Comparison of ENCODE assay signal across 17 cellular contexts in the genomic region with DNA sequence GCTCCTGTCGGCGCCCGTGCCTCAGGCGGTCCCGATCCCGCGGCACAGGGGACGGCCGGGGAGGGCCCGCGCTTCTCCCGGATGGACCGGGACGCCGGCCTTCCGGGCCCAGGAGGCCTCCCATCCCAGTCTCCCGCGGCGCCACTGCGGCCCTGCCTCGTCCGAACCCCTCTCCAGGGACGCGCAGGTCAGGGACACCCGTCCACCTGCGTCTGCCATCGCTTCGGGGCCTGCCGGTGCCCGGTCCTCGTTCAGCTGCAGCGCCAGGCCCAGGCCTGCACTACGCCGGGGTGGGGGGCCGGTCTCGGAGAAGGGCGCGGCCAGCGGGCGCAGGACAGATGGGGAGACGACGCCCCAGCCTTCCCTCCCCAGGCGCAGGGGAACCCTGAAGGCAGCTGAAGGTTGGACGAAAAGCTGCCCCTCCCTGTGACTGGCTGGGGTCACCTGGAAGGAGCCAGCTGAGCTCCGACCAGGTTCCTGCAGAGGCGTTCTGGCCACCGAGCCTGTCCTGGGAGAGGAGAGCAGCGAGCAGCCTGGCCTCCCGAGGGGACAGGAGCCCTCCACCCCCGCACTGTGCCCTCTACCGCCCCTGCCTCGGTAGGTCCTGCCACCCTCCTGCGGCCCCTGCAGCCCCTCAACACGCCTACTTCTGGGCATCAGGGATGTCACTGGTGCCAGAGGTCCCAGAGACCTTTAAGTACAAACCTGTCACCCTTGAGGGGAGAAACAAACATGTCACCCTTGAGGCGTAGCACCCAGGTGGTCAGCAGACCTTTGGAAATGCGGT.
DNase-seq lines count a peak whose midpoint lies in the region; ATAC-seq and TF ChIP-seq lines count a peak whose summit lies in the region.
"Had no signal": no experiment of that assay in that cellular context is flagged by ENCODE, and none has a peak within 500 bp of the region (broad histone marks: within the 10 kb centered on the region; RNA-seq: fewer than 3 reads in every experiment).

No MANE protein-coding gene starts in this region.

- H3K27me3 ChIP-seq in fibroblast of lung (ENCODE audit: control insufficient read depth, insufficient read depth, low read length) (no peaks in the 10 kb centered on the region), Peyer's patch (no peaks in the 10 kb centered on the region)
- H3K27me3 ChIP-seq: BE2C had no signal

- H3K4me1 ChIP-seq in fibroblast of lung (ENCODE audit: control insufficient read depth, extremely low read depth, insufficient read depth, low read length): no peaks in the 10 kb centered on the region
- no peaks in the 10 kb centered on the region for H3K4me1 ChIP-seq in Peyer's patch
- H3K4me1 ChIP-seq: BE2C had no signal

- H3K9me3 ChIP-seq in fibroblast of lung (ENCODE audit: control insufficient read depth, insufficient read depth, low read depth, low read length) (no peaks in the 10 kb centered on the region), Peyer's patch (no peaks in the 10 kb centered on the region)
- H3K9me3 ChIP-seq: BE2C had no signal

- H2AFZ ChIP-seq in fibroblast of lung (ENCODE audit: low read length): no peak overlapping the region
- H2AFZ ChIP-seq: GM23248 had no signal

- H3K9me3 Mint-ChIP-seq in stimulated activated naive CD8-positive, alpha-beta T cell treated with anti-CD3 and anti-CD28 coated beads, Interleukin-15, amount 100 ng/mL, for 72 hours: no peaks in the 10 kb centered on the region
- H3K9me3 Mint-ChIP-seq in activated CD8-positive, alpha-beta memory T cell treated with anti-CD3 and anti-CD28 coated beads, Interleukin-2, amount 10 ng/mL, durations not matched to agents 7 days and 5 days (ENCODE audit: low read depth): no peaks in the 10 kb centered on the region

- H3K4me3 ChIP-seq in fibroblast of lung (replicated peaks in 1 of 4; ENCODE audit: control extremely low read depth in 1 of 4, insufficient read depth in 1 of 4, low read depth in 3 of 4, low read length in 4 of 4) (no peak overlapping the region), Peyer's patch (no peak overlapping the region)
- H3K4me3 ChIP-seq: GM23248 had no signal

- DNase-seq in stimulated activated naive CD8-positive, alpha-beta T cell treated with anti-CD3 and anti-CD28 coated beads, Interleukin-15, amount 100 ng/mL, for 72 hours: no peak
- no peak for DNase-seq in stimulated activated naive CD8-positive, alpha-beta T cell treated with anti-CD3 and anti-CD28 coated beads, Interleukin-15, Interleukin-2, amounts not matched to agents 100 U/mL and 50 U/mL, for 24 hours
- DNase-seq in fibroblast of lung (ENCODE audit: low read depth in 2 of 2) (no peak), Peyer's patch (no peak)
- DNase-seq in stimulated activated CD8-positive, alpha-beta memory T cell treated with anti-CD3 and anti-CD28 coated beads, Interleukin-4, amount 100 ng/mL, for 48 hours: peak; percentile 17
- no peak for DNase-seq in activated CD8-positive, alpha-beta memory T cell treated with anti-CD3 and anti-CD28 coated beads, Interleukin-2, amount 10 ng/mL, durations not matched to agents 7 days and 5 days
- DNase-seq: BE2C; CD4-positive, alpha-beta memory T cell; DMS153; GF-D8; GM23248; KG1; MV-4-11; NCI-H1694 treated with DMSO at 0.1 percent for 48 hours; NCI-H524 had no signal

- no peaks in the 10 kb centered on the region for H3K36me3 ChIP-seq in fibroblast of lung (ENCODE audit: control insufficient read depth, insufficient read depth, low read length)
- H3K36me3 ChIP-seq in Peyer's patch: no peaks in the 10 kb centered on the region
- H3K36me3 ChIP-seq: BE2C had no signal

- peaks cover 18% of the 10 kb centered on the region for H3K4me1 Mint-ChIP-seq in stimulated activated naive CD8-positive, alpha-beta T cell treated with anti-CD3 and anti-CD28 coated beads, Interleukin-15, amount 100 ng/mL, for 72 hours
- H3K4me1 Mint-ChIP-seq in activated CD8-positive, alpha-beta memory T cell treated with anti-CD3 and anti-CD28 coated beads, Interleukin-2, amount 10 ng/mL, durations not matched to agents 7 days and 5 days: peaks cover 6% of the 10 kb centered on the region

- no peaks in the 10 kb centered on the region for H4K20me1 ChIP-seq in fibroblast of lung (ENCODE audit: control insufficient read depth, extremely low read depth, insufficient read depth, low read length)

- H3K9ac ChIP-seq in fibroblast of lung (ENCODE audit: insufficient read depth, low read length): no peak overlapping the region
- H3K9ac ChIP-seq: GM23248 had no signal

- no peaks in the 10 kb centered on the region for H3K27me3 Mint-ChIP-seq in stimulated activated naive CD8-positive, alpha-beta T cell treated with anti-CD3 and anti-CD28 coated beads, Interleukin-15, amount 100 ng/mL, for 72 hours
- no peaks in the 10 kb centered on the region for H3K27me3 Mint-ChIP-seq in activated CD8-positive, alpha-beta memory T cell treated with anti-CD3 and anti-CD28 coated beads, Interleukin-2, amount 10 ng/mL, durations not matched to agents 7 days and 5 days
- H3K27me3 Mint-ChIP-seq: CD4-positive, alpha-beta memory T cell had no signal

- H3K79me2 ChIP-seq in fibroblast of lung (ENCODE audit: control insufficient read depth, insufficient read depth, low read length): no peaks in the 10 kb centered on the region

- H3K27ac ChIP-seq in fibroblast of lung (ENCODE audit: insufficient read depth, low read length): no peak overlapping the region
- no peak overlapping the region for H3K27ac ChIP-seq in Peyer's patch
- H3K27ac ChIP-seq: GM23248, RWPE1 had no signal

- peak overlapping the region; percentile 27 for H3K4me2 ChIP-seq in fibroblast of lung (ENCODE audit: extremely low read depth, insufficient read depth, low read length)

- CTCF ChIA-PET in activated CD8-positive, alpha-beta memory T cell treated with anti-CD3 and anti-CD28 coated beads, Interleukin-2, amount 10 ng/mL, durations not matched to agents 7 days and 5 days (lab: Charles Lee): no interaction called here

- no peak overlapping the region for H3K4me3 Mint-ChIP-seq in stimulated activated naive CD8-positive, alpha-beta T cell treated with anti-CD3 and anti-CD28 coated beads, Interleukin-15, amount 100 ng/mL, for 72 hours
- no peak overlapping the region for H3K4me3 Mint-ChIP-seq in activated CD8-positive, alpha-beta memory T cell treated with anti-CD3 and anti-CD28 coated beads, Interleukin-2, amount 10 ng/mL, durations not matched to agents 7 days and 5 days

- TF ChIP-seq CTCF in fibroblast of lung (conservative IDR thresholded peaks at IDR 0.05 in 1 of 2, IDR thresholded peaks at IDR 0.05 in 1 of 2; ENCODE audit: low read depth in 1 of 2, low read length in 2 of 2) (no peak), Peyer's patch (IDR thresholded peaks at IDR 0.05) (no peak)

- no peak for TF ChIP-seq POLR2A in Peyer's patch (IDR thresholded peaks at IDR 0.05)

- H3K27ac Mint-ChIP-seq in stimulated activated naive CD8-positive, alpha-beta T cell treated with anti-CD3 and anti-CD28 coated beads, Interleukin-15, amount 100 ng/mL, for 72 hours: no peak overlapping the region
- no peak overlapping the region for H3K27ac Mint-ChIP-seq in activated CD8-positive, alpha-beta memory T cell treated with anti-CD3 and anti-CD28 coated beads, Interleukin-2, amount 10 ng/mL, durations not matched to agents 7 days and 5 days

- H3K36me3 Mint-ChIP-seq in activated CD8-positive, alpha-beta memory T cell treated with anti-CD3 and anti-CD28 coated beads, Interleukin-2, amount 10 ng/mL, durations not matched to agents 7 days and 5 days: peaks cover 8% of the 10 kb centered on the region

- peak; percentile 48 for ATAC-seq in stimulated activated naive CD8-positive, alpha-beta T cell treated with anti-CD3 and anti-CD28 coated beads, Interleukin-15, amount 100 ng/mL, for 72 hours
- no peak for ATAC-seq in stimulated activated naive CD8-positive, alpha-beta T cell treated with anti-CD3 and anti-CD28 coated beads, Interleukin-15, Interleukin-2, amounts not matched to agents 100 U/mL and 50 U/mL, for 24 hours
- ATAC-seq in activated CD8-positive, alpha-beta memory T cell treated with anti-CD3 and anti-CD28 coated beads, Interleukin-2, amount 10 ng/mL, durations not matched to agents 7 days and 5 days: no peak
- ATAC-seq in HG03342 (IDR thresholded peaks at IDR 0.05; ENCODE audit: unreplicated experiment): no peak
